Comparison of ENCODE assay signal across 23 cellular contexts in the genomic region with DNA sequence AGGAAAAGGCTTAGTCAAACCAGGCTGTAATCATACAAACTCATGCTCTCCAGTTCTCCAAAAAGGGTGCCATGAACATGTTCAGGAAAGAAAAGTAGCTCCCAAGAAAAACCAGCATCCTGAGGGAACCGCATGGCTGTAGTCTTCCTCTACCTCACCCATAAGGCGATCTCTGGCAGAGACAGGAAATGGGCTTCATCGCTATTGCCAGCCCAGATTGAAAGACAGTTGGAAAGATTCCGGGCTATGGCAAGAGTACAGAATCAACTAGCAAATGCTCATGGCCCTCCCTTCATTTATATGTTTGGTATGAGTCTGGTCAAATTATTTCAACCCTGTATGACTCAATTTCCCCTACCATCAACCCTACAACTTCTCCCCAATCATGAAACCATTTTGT.
DNase-seq lines count a peak whose midpoint lies in the region; ATAC-seq, FAIRE-seq and TF ChIP-seq lines count a peak whose summit lies in the region.
"Had no signal": no experiment of that assay in that cellular context is flagged by ENCODE, and none has a peak within 500 bp of the region (broad histone marks: within the 10 kb centered on the region; RNA-seq: fewer than 3 reads in every experiment).

No MANE protein-coding gene starts in this region.

- no peak overlapping the region for H2BK120ac ChIP-seq in H1 (replicated peaks; ENCODE audit: low read depth, low read length)
- peak overlapping the region; percentile 94 for H2BK120ac ChIP-seq in trophoblast cell (ENCODE audit: insufficient read depth, low read length, poor library complexity)

- 93% methylated on average over 4 of the region's 4 CpGs; no CpG with 5 or more reads in 1 of the 2 experiments for WGBS in H1 (ENCODE audit: extremely low coverage in 1 of 2, insufficient coverage in 1 of 2, insufficient read length in 1 of 2, insufficient replicate concordance in 2 of 2, low coverage in 1 of 2, low lambda C conversion rate in 2 of 2, missing lambda C conversion rate in 1 of 2), 2 experiments
- WGBS in trophoblast cell (ENCODE audit: extremely low coverage, insufficient coverage, insufficient read length): no CpG with 5 or more reads among the region's 4 CpGs

- H3K79me1 ChIP-seq in H1 (ENCODE audit: low read depth, low read length) (no peaks in the 10 kb centered on the region), trophoblast cell (ENCODE audit: low read length) (peaks cover 4% of the 10 kb centered on the region)

- no peak overlapping the region for H3K4ac ChIP-seq in H1 (replicated peaks; ENCODE audit: insufficient read length, low read depth, low read length)
- H3K4ac ChIP-seq in trophoblast cell (ENCODE audit: low read depth, low read length): peak overlapping the region; percentile 9

- H3K56ac ChIP-seq in H1 (replicated peaks; ENCODE audit: insufficient read length, low read depth, low read length): no peak overlapping the region

- H3K27me3 Mint-ChIP-seq in activated T-cell treated with anti-CD3 and anti-CD28 coated beads, Interleukin-2, amount 50 U/mL, for 72 hours (ENCODE audit: low read depth): peaks cover 14% of the 10 kb centered on the region

- no peaks in the 10 kb centered on the region for H3K36me3 Mint-ChIP-seq in activated T-cell treated with anti-CD3 and anti-CD28 coated beads, Interleukin-2, amount 50 U/mL, for 72 hours (ENCODE audit: insufficient read depth in 2 of 2)

- no peak for TF ChIP-seq EP300 in H1 (IDR thresholded peaks at IDR 0.05; ENCODE audit: borderline replicate concordance in 1 of 2, low read depth in 2 of 2, low read length in 2 of 2)

- no peak for TF ChIP-seq CTCF in H1 (IDR thresholded peaks at IDR 0.05; ENCODE audit: control extremely low read depth in 1 of 3, insufficient read depth in 1 of 3, low read depth in 1 of 3, low read length in 3 of 3)

- H3K14ac ChIP-seq in H1 (ENCODE audit: insufficient read length) (no peak overlapping the region), trophoblast cell (ENCODE audit: low read length) (peak overlapping the region; percentile 70)

- DNase-seq in G401 (ENCODE audit: low spot score) (peak; percentile 66), SJSA1 (ENCODE audit: low read depth in 1 of 2, low spot score in 2 of 2) (no peak), H1 (ENCODE audit: low read depth in 1 of 2, low spot score in 2 of 2) (no peak), trophoblast cell (no peak), GM03348 (ENCODE audit: low spot score) (no peak)
- DNase-seq in activated naive CD4-positive, alpha-beta T cell (lab: John Stamatoyannopoulos, UW): no peak
- DNase-seq in activated T-cell treated with anti-CD3 and anti-CD28 coated beads, Interleukin-2, amount 50 U/mL, for 72 hours: no peak
- DNase-seq: AML-193; CD4-positive, alpha-beta T cell; DMS53; HCEC 1CT; MM.1S; NCI-H446 treated with DMSO at 0.1 percent for 48 hours; RPMI8226; SHP77 treated with DMSO at 0.1 percent for 48 hours had no signal

- TF ChIP-seq POLR2A in H1 (IDR thresholded peaks at IDR 0.05; ENCODE audit: control extremely low read depth in 1 of 2, low read depth in 2 of 2, low read length in 2 of 2): no peak

- in situ Hi-C loops in G401 (cut with HindIII; ENCODE audit: low sequenced_read_pairs): no loop called here

- H3K4me1 ChIP-seq in SJSA1 (replicated peaks) (peaks cover 26% of the 10 kb centered on the region), H1 (replicated peaks in 1 of 4; ENCODE audit: control insufficient read depth in 3 of 4, insufficient read depth in 4 of 4, low read length in 3 of 4) (peaks cover 0 to 5% (median 0%) of the 10 kb centered on the region in 4 experiments; a peak in 1 of 7 replicates), trophoblast cell (ENCODE audit: control insufficient read depth in 1 of 2, insufficient read depth in 2 of 2, low read length in 2 of 2) (peaks cover 9 to 15% of the 10 kb centered on the region in 2 experiments)
- H3K4me1 ChIP-seq: A549; BLaER1 treated with 17β-estradiol and CSF1 and Interleukin-3, amounts not matched to agents 10 nM and 100 nM had no signal

- H3K18ac ChIP-seq in H1 (ENCODE audit: extremely low read depth, low read length) (0 out of 2 replicates have a peak overlapping the region, but pooled peaks have one; percentile 10), trophoblast cell (ENCODE audit: low read length) (peak overlapping the region; percentile 64)

- no peaks in the 10 kb centered on the region for H3K79me2 ChIP-seq in H1 (ENCODE audit: control insufficient read depth in 1 of 2, insufficient read depth in 2 of 2, low read length in 2 of 2)
- H3K79me2 ChIP-seq in trophoblast cell (ENCODE audit: control insufficient read depth, insufficient read depth, low read length, poor library complexity): no peaks in the 10 kb centered on the region

- H2AFZ ChIP-seq in H1 (ENCODE audit: low read length): no peak overlapping the region
- peak overlapping the region; percentile 33 for H2AFZ ChIP-seq in trophoblast cell (ENCODE audit: insufficient read depth, low read length, poor library complexity)
- H2AFZ ChIP-seq: GM23338 had no signal

- no peak overlapping the region for H3K9ac ChIP-seq in H1 (replicated peaks in 1 of 4; ENCODE audit: extremely low read depth in 1 of 4, low read depth in 3 of 4, low read length in 3 of 4)
- H3K9ac ChIP-seq in trophoblast cell (ENCODE audit: low read length): no peak overlapping the region
- H3K9ac ChIP-seq: BLaER1 treated with 17β-estradiol and CSF1 and Interleukin-3, amounts not matched to agents 10 nM and 100 nM; KMS-11 had no signal

- no peak overlapping the region for H2BK20ac ChIP-seq in H1 (ENCODE audit: low read length)

- no peaks in the 10 kb centered on the region for H3K9me3 ChIP-seq in SJSA1 (replicated peaks)
- H3K9me3 ChIP-seq in H1 (ENCODE audit: insufficient read depth in 2 of 2, low read depth in 1 of 2, low read length in 1 of 2): no peaks in the 10 kb centered on the region
- no peaks in the 10 kb centered on the region for H3K9me3 ChIP-seq in trophoblast cell (ENCODE audit: insufficient read depth, low read depth, low read length)
- H3K9me3 ChIP-seq: A549 had no signal

- no peaks in the 10 kb centered on the region for H3K27me3 ChIP-seq in SJSA1 (replicated peaks)
- H3K27me3 ChIP-seq in H1 (replicated peaks in 1 of 4; ENCODE audit: control insufficient read depth in 3 of 4, extremely low read depth in 1 of 4, insufficient read depth in 3 of 4, low read length in 3 of 4): no peaks in the 10 kb centered on the region
- no peaks in the 10 kb centered on the region for H3K27me3 ChIP-seq in trophoblast cell (ENCODE audit: insufficient read depth, low read length)
- H3K27me3 ChIP-seq: BLaER1 treated with 17β-estradiol and CSF1 and Interleukin-3, amounts not matched to agents 10 nM and 100 nM had no signal

- no peak overlapping the region for H3K4me2 ChIP-seq in H1 (ENCODE audit: insufficient read depth in 1 of 2, low read depth in 2 of 2, low read length in 2 of 2)
- H3K4me2 ChIP-seq in trophoblast cell (ENCODE audit: low read length): peak overlapping the region; percentile 28
- H3K4me2 ChIP-seq: A549; BLaER1 treated with 17β-estradiol and CSF1 and Interleukin-3, amounts not matched to agents 10 nM and 100 nM; GM23338; KMS-11 had no signal

- peaks cover 2% of the 10 kb centered on the region; the same call in 1 of the 2 replicates for H3K23me2 ChIP-seq in H1 (ENCODE audit: low read depth, low read length)

- H4K5ac ChIP-seq in H1 (ENCODE audit: insufficient read length, low read depth, low read length): no peak overlapping the region

- TF ChIP-seq RAD21 in H1 (IDR thresholded peaks at IDR 0.05 in 1 of 2, conservative IDR thresholded peaks at IDR 0.05 in 1 of 2; ENCODE audit: low read depth in 2 of 2, low read length in 2 of 2): no peak

- POLR2A ChIA-PET in H1 (lab: Charles Lee; ENCODE audit: partially characterized antibody): no interaction called here

- no peak for ATAC-seq in activated T-cell treated with anti-CD3 and anti-CD28 coated beads, Interleukin-2, amount 50 U/mL, for 72 hours (replicated peaks in 1 of 2)
- ATAC-seq: A549, GM12878 had no signal

- H3K9me3 Mint-ChIP-seq in activated T-cell treated with anti-CD3 and anti-CD28 coated beads, Interleukin-2, amount 50 U/mL, for 72 hours: peaks cover 0 to 3% of the 10 kb centered on the region in 2 donors
- H3K9me3 Mint-ChIP-seq: CD4-positive, alpha-beta T cell; GM23338 had no signal

- no peak overlapping the region for H4K91ac ChIP-seq in H1 (replicated peaks; ENCODE audit: insufficient read length, low read length)
- H4K91ac ChIP-seq in trophoblast cell (ENCODE audit: low read depth, low read length): peak overlapping the region; percentile 74

- H4K20me1 ChIP-seq in H1 (replicated peaks in 1 of 2; ENCODE audit: control insufficient read depth in 1 of 2, insufficient read depth in 2 of 2, low read length in 2 of 2): no peaks in the 10 kb centered on the region
- H4K20me1 ChIP-seq: BLaER1 treated with 17β-estradiol and CSF1 and Interleukin-3, amounts not matched to agents 10 nM and 100 nM had no signal

- H4K8ac ChIP-seq in H1 (ENCODE audit: extremely low read depth, insufficient read depth, low read length): no peak overlapping the region
- H4K8ac ChIP-seq in trophoblast cell (ENCODE audit: low read depth, low read length): peak overlapping the region; percentile 39

- H3K4me1 Mint-ChIP-seq in activated T-cell treated with anti-CD3 and anti-CD28 coated beads, Interleukin-2, amount 50 U/mL, for 72 hours (ENCODE audit: low read depth): no peaks in the 10 kb centered on the region

- FAIRE-seq in H1 (lab: Jason Lieb, UNC): no peak
- FAIRE-seq: A549, D721Med, G401.6, GM12878 had no signal

- H3K23ac ChIP-seq in H1 (ENCODE audit: insufficient read length) (no peak overlapping the region), trophoblast cell (ENCODE audit: low read length) (no peak overlapping the region)

- H3K36me3 ChIP-seq in SJSA1: no peaks in the 10 kb centered on the region
- H3K36me3 ChIP-seq in H1 (ENCODE audit: control insufficient read depth in 2 of 4, insufficient read depth in 4 of 4, low read length in 3 of 4): no peaks in the 10 kb centered on the region
- no peaks in the 10 kb centered on the region for H3K36me3 ChIP-seq in trophoblast cell (ENCODE audit: control insufficient read depth in 1 of 2, insufficient read depth in 2 of 2, low read length in 2 of 2)
- H3K36me3 ChIP-seq: BLaER1 treated with 17β-estradiol and CSF1 and Interleukin-3, amounts not matched to agents 10 nM and 100 nM had no signal

- no peak overlapping the region for H4K12ac ChIP-seq in trophoblast cell (ENCODE audit: low read depth, low read length)

- no peak overlapping the region for H3K27ac Mint-ChIP-seq in activated T-cell treated with anti-CD3 and anti-CD28 coated beads, Interleukin-2, amount 50 U/mL, for 72 hours
- H3K27ac Mint-ChIP-seq: CD4-positive, alpha-beta T cell; GM23338 had no signal

- H2BK12ac ChIP-seq in H1 (ENCODE audit: low read depth, low read length): no peak overlapping the region
- peak overlapping the region; percentile 61 for H2BK12ac ChIP-seq in trophoblast cell (ENCODE audit: low read length)

- CTCF ChIA-PET in H1 (lab: Charles Lee; ENCODE audit: partially characterized antibody): interaction anchor here (1.1 kb wide), 1 partner anchor 45 kb away, joined by 3 read pairs; no protein-coding TSS in a partner anchor

- H3K27ac ChIP-seq in SJSA1 (peak overlapping the region; percentile 77), H1 (ENCODE audit: low read depth, low read length) (no peak overlapping the region), trophoblast cell (ENCODE audit: low read depth, low read length) (peak overlapping the region; percentile 56)
- H3K27ac ChIP-seq: A549; BLaER1 treated with 17β-estradiol and CSF1 and Interleukin-3, amounts not matched to agents 10 nM and 100 nM; KMS-11 had no signal

- no peak overlapping the region for H2BK5ac ChIP-seq in H1 (ENCODE audit: low read depth, low read length)
- H2BK5ac ChIP-seq in trophoblast cell (ENCODE audit: low read depth, low read length, poor library complexity): peak overlapping the region; percentile 73

- H3K4me3 ChIP-seq in SJSA1 (no peak overlapping the region), H1 (ENCODE audit: extremely low read depth in 1 of 4, insufficient read depth in 2 of 4, low read depth in 3 of 4, low read length in 4 of 4) (no peak overlapping the region), trophoblast cell (ENCODE audit: low read depth, low read length) (no peak overlapping the region)
- H3K4me3 ChIP-seq: A549; BLaER1 treated with 17β-estradiol and CSF1 and Interleukin-3, amounts not matched to agents 10 nM and 100 nM; GM12878; GM23338; SK-N-MC had no signal

- no peak overlapping the region for H2BK15ac ChIP-seq in H1 (ENCODE audit: low read length)

- H3K4me3 Mint-ChIP-seq in activated T-cell treated with anti-CD3 and anti-CD28 coated beads, Interleukin-2, amount 50 U/mL, for 72 hours: no peak overlapping the region
- H3K4me3 Mint-ChIP-seq: CD4-positive, alpha-beta T cell; GM23338 had no signal

- H2AK5ac ChIP-seq in H1 (ENCODE audit: low read depth, low read length) (no peak overlapping the region), trophoblast cell (ENCODE audit: low read length) (peak overlapping the region; percentile 65)
